In the genomic region with DNA sequence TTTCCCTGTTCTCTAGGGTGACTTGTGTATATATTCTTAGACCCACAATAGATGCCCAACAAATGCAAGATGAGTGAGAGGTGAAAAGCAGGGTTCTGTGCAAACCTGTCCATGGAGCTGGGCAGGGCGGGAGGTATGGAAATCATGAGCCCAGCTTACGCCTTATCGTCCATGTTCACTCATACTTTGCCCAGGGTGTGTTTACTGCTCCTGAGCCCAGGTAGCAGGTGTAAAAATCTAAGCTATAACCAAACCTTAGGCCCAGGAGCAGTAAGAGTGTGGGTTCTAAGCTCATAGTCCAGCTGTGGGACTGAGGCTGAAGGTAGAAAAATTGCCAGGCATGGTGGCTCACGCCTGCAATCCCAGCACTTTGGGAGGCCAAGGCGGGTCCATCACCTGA, we compare ENCODE assay signal across 24 cellular contexts. TPM values are rescaled to one million over a fixed set of nuclear protein-coding genes. Genes with fewer than 3 reads are reported as not detected.
DNase-seq lines count a peak whose midpoint lies in the region; ATAC-seq and FAIRE-seq lines count a peak whose summit lies in the region.
"Had no signal": no experiment of that assay in that cellular context is flagged by ENCODE, and none has a peak within 500 bp of the region (broad histone marks: within the 10 kb centered on the region; RNA-seq: fewer than 3 reads in every experiment).

No MANE protein-coding gene starts in this region.

- H3K4me1 Mint-ChIP-seq in activated T-cell treated with anti-CD3 and anti-CD28 coated beads, Interleukin-2, amount 50 U/mL, for 24 hours (ENCODE audit: low read depth), result no peaks in the 10 kb centered on the region
- H3K4me1 Mint-ChIP-seq: B cell had no signal

- no peak overlapping the region for H3K4me3 Mint-ChIP-seq in activated T-cell treated with anti-CD3 and anti-CD28 coated beads, Interleukin-2, amount 50 U/mL, for 24 hours
- H3K4me3 Mint-ChIP-seq: B cell; CD4-positive, alpha-beta T cell; CD8-positive, alpha-beta T cell had no signal

- peaks cover 12% of the 10 kb centered on the region for H3K9me3 Mint-ChIP-seq in activated T-cell treated with anti-CD3 and anti-CD28 coated beads, Interleukin-2, amount 50 U/mL, for 24 hours

- WGBS in small intestine, 3 donors, result 31 to 68% (median 49%) methylated on average over 5 of the region's 5 CpGs

- no peak for FAIRE-seq in small intestine (lab: Jason Lieb, UNC)
- FAIRE-seq: A549, D721Med, G401.6, GM12891, GM19239 had no signal

- no peaks in the 10 kb centered on the region for H3K27me3 ChIP-seq in small intestine (ENCODE audit: control insufficient read depth in 2 of 2, insufficient read depth in 2 of 2, low read length in 2 of 2)
- H3K27me3 ChIP-seq: BLaER1 treated with 17β-estradiol and CSF1 and Interleukin-3, amounts not matched to agents 10 nM and 100 nM had no signal

- no peaks in the 10 kb centered on the region for H3K36me3 ChIP-seq in small intestine (ENCODE audit: control insufficient read depth in 2 of 2, insufficient read depth in 2 of 2, low read length in 2 of 2)
- H3K36me3 ChIP-seq: BLaER1 treated with 17β-estradiol and CSF1 and Interleukin-3, amounts not matched to agents 10 nM and 100 nM had no signal

- peak overlapping the region in 1 of 2 donors; percentile 62 for H3K27ac ChIP-seq in small intestine (ENCODE audit: low read depth in 1 of 2, low read length in 1 of 2)
- H3K27ac ChIP-seq: 22Rv1; A549; BLaER1 treated with 17β-estradiol and CSF1 and Interleukin-3, amounts not matched to agents 10 nM and 100 nM; C4-2B had no signal

- peaks cover 15% of the 10 kb centered on the region for H3K27me3 Mint-ChIP-seq in activated T-cell treated with anti-CD3 and anti-CD28 coated beads, Interleukin-2, amount 50 U/mL, for 24 hours

- H3K36me3 Mint-ChIP-seq in activated T-cell treated with anti-CD3 and anti-CD28 coated beads, Interleukin-2, amount 50 U/mL, for 24 hours (ENCODE audit: low read depth), result no peaks in the 10 kb centered on the region
- H3K36me3 Mint-ChIP-seq: CD8-positive, alpha-beta T cell had no signal

- intact Hi-C loops in Right ventricle myocardium inferior (cut with DNase I), result no loop called here
- intact Hi-C loops in cardiac septum (cut with DNase I), result no loop called here
- intact Hi-C loops in left colon (cut with DNase I, micrococcal nuclease), result no loop called here

- H3K9me3 ChIP-seq in small intestine (ENCODE audit: control insufficient read depth, low read depth), result no peaks in the 10 kb centered on the region

- no peak overlapping the region for H3K4me3 ChIP-seq in small intestine (ENCODE audit: low read depth in 1 of 2, low read length in 2 of 2)
- H3K4me3 ChIP-seq: A549; BLaER1 treated with 17β-estradiol and CSF1 and Interleukin-3, amounts not matched to agents 10 nM and 100 nM had no signal

- ATAC-seq in Right ventricle myocardium inferior, result peak; percentile 5
- peak; percentile 99 for ATAC-seq in left colon
- ATAC-seq in HG02571 (IDR thresholded peaks at IDR 0.05; ENCODE audit: unreplicated experiment), result no peak
- ATAC-seq: A549; CD8-positive, alpha-beta T cell had no signal

- DNase-seq in Right ventricle myocardium inferior (ENCODE audit: missing footprints), result no peak
- no peak for DNase-seq in cardiac septum (ENCODE audit: low spot score)
- DNase-seq in left colon, result peak in 1 of 2 donors; percentile 9
- peak; percentile 92 for DNase-seq in small intestine
- DNase-seq in activated T-cell treated with anti-CD3 and anti-CD28 coated beads, Interleukin-2, amount 50 U/mL, for 24 hours, result no peak
- DNase-seq: AML-193; Caco-2; Calu3; CD4-positive, alpha-beta T cell; CD8-positive, alpha-beta T cell; DMS79 treated with DMSO at 0.1 percent for 48 hours; GF-D8 had no signal

- H3K27ac Mint-ChIP-seq in activated T-cell treated with anti-CD3 and anti-CD28 coated beads, Interleukin-2, amount 50 U/mL, for 24 hours, result no peak overlapping the region
- H3K27ac Mint-ChIP-seq: B cell; CD4-positive, alpha-beta T cell; CD8-positive, alpha-beta T cell had no signal

- no peaks in the 10 kb centered on the region for H3K4me1 ChIP-seq in small intestine (ENCODE audit: control insufficient read depth in 2 of 2, insufficient read depth in 1 of 2, low read depth in 1 of 2, low read length in 1 of 2)
- H3K4me1 ChIP-seq: A549, Caco-2 had no signal

RNA-seq across cellular contexts. Expression of a gene that starts 48.1 kb away (rescaled TPM):
- total RNA-seq in Right ventricle myocardium inferior (3.7 TPM), cardiac septum (0.24 TPM), left colon (under 1 TPM; 0.18 to 0.25 TPM)
- polyA plus RNA-seq in small intestine, result under 1 TPM in 1 of 3 donors, not detected in 2; 0.07 TPM
- total RNA-seq: A172; Calu3; CD4-positive, alpha-beta T cell; CD8-positive, alpha-beta T cell had no signal
- polyA plus RNA-seq: BJ had no signal
